6 cellular contexts compared by ENCODE assay signal in genomic region chr22:50505776-50506610, GRCh38. TPM values are rescaled to one million over a fixed set of nuclear protein-coding genes. Genes with fewer than 3 reads are reported as not detected.
DNase-seq lines count a peak whose midpoint lies in the region; ATAC-seq and TF ChIP-seq lines count a peak whose summit lies in the region.

No MANE protein-coding gene starts in this region.

- WGBS in trophoblast cell (ENCODE audit: extremely low coverage, insufficient coverage, insufficient read length) = no CpG with 5 or more reads among the region's 41 CpGs

- H3K36me3 ChIP-seq in HUES6 (ENCODE audit: control insufficient read depth, insufficient read depth, low read length) = peaks cover 22% of the 10 kb centered on the region
- peaks cover 36 to 37% of the 10 kb centered on the region in 2 experiments for H3K36me3 ChIP-seq in trophoblast cell (ENCODE audit: control insufficient read depth in 1 of 2, insufficient read depth in 2 of 2, low read length in 2 of 2)

- H2BK5ac ChIP-seq in trophoblast cell (ENCODE audit: low read depth, low read length, poor library complexity) = no peak overlapping the region

- no peak for ATAC-seq in GM21786 (IDR thresholded peaks at IDR 0.05; ENCODE audit: unreplicated experiment)
- no peak for ATAC-seq in GM19351 (IDR thresholded peaks at IDR 0.05; ENCODE audit: unreplicated experiment)
- ATAC-seq in HG02852 (IDR thresholded peaks at IDR 0.05; ENCODE audit: unreplicated experiment) = no peak

- peak overlapping the region; percentile 98; the same call in 1 of the 2 replicates for H3K4me3 ChIP-seq in HUES6 (ENCODE audit: low read depth, low read length)
- H3K4me3 ChIP-seq in astrocyte of the cerebellum (ENCODE audit: low read depth, low read length) = peak overlapping the region; percentile 97
- H3K4me3 ChIP-seq in trophoblast cell (ENCODE audit: low read depth, low read length) = no peak overlapping the region

- no peak overlapping the region for H3K23ac ChIP-seq in trophoblast cell (ENCODE audit: low read length)

- no peak overlapping the region for H2BK12ac ChIP-seq in trophoblast cell (ENCODE audit: low read length)

- no peak overlapping the region for H3K4ac ChIP-seq in trophoblast cell (ENCODE audit: low read depth, low read length)

- TF ChIP-seq CTCF in astrocyte of the cerebellum (IDR thresholded peaks at IDR 0.05; ENCODE audit: low read depth, low read length, missing control alignments) = no peak

- H3K27me3 ChIP-seq in HUES6 (ENCODE audit: control insufficient read depth, insufficient read depth, low read length) (no peaks in the 10 kb centered on the region), trophoblast cell (ENCODE audit: insufficient read depth, low read length) (no peaks in the 10 kb centered on the region)

- H3K4me2 ChIP-seq in trophoblast cell (ENCODE audit: low read length) = peak overlapping the region; percentile 74

- peaks cover 8% of the 10 kb centered on the region for H3K79me1 ChIP-seq in trophoblast cell (ENCODE audit: low read length)

- H2AFZ ChIP-seq in trophoblast cell (ENCODE audit: insufficient read depth, low read length, poor library complexity) = no peak overlapping the region

- H3K79me2 ChIP-seq in trophoblast cell (ENCODE audit: control insufficient read depth, insufficient read depth, low read length, poor library complexity) = peaks cover 13% of the 10 kb centered on the region

- H4K12ac ChIP-seq in trophoblast cell (ENCODE audit: low read depth, low read length) = no peak overlapping the region

- H3K14ac ChIP-seq in trophoblast cell (ENCODE audit: low read length) = no peak overlapping the region

- DNase-seq in astrocyte of the cerebellum (ENCODE audit: low read depth) = no peak
- DNase-seq in trophoblast cell = no peak

- H3K9me3 ChIP-seq in HUES6 (ENCODE audit: control insufficient read depth, insufficient read depth, low read depth, low read length) = no peaks in the 10 kb centered on the region
- no peaks in the 10 kb centered on the region for H3K9me3 ChIP-seq in trophoblast cell (ENCODE audit: insufficient read depth, low read depth, low read length)

- peak overlapping the region; percentile 35 for H2AK5ac ChIP-seq in trophoblast cell (ENCODE audit: low read length)

- no peak overlapping the region for H3K27ac ChIP-seq in HUES6 (ENCODE audit: low read depth, low read length)
- H3K27ac ChIP-seq in trophoblast cell (ENCODE audit: low read depth, low read length) = no peak overlapping the region

- no peak overlapping the region for H4K91ac ChIP-seq in trophoblast cell (ENCODE audit: low read depth, low read length)

- peak overlapping the region; percentile 46 for H3K9ac ChIP-seq in HUES6 (ENCODE audit: low read length)
- H3K9ac ChIP-seq in trophoblast cell (ENCODE audit: low read length) = no peak overlapping the region

- in situ Hi-C loops in astrocyte of the cerebellum (cut with HindIII; ENCODE audit: low sequenced_read_pairs) = no loop called here

- no peak overlapping the region for H2BK120ac ChIP-seq in trophoblast cell (ENCODE audit: insufficient read depth, low read length, poor library complexity)

- H3K18ac ChIP-seq in trophoblast cell (ENCODE audit: low read length) = peak overlapping the region; percentile 2

- no peak overlapping the region for H4K8ac ChIP-seq in trophoblast cell (ENCODE audit: low read depth, low read length)

- peaks cover 17% of the 10 kb centered on the region for H3K4me1 ChIP-seq in HUES6 (ENCODE audit: control insufficient read depth, insufficient read depth, low read length)
- peaks cover 6 to 15% of the 10 kb centered on the region in 2 experiments for H3K4me1 ChIP-seq in trophoblast cell (ENCODE audit: control insufficient read depth in 1 of 2, insufficient read depth in 2 of 2, low read length in 2 of 2)

RNA-seq across cellular contexts. Expression of gene LMF2, which starts 1.5 kb away (rescaled TPM):
- polyA plus RNA-seq in trophoblast cell (2013) = 63.1 and 64.7 TPM in 2 replicates

RNA-seq across cellular contexts. Expression of gene NCAPH2, which starts 2.0 kb away (rescaled TPM):
- 24.4 and 24.9 TPM in 2 replicates for polyA plus RNA-seq in trophoblast cell (2013)

RNA-seq across cellular contexts. Expression of gene MIOX, which starts 19.3 kb away (rescaled TPM):
- 1.1 and 1.2 TPM in 2 replicates for polyA plus RNA-seq in trophoblast cell (2013)

RNA-seq across cellular contexts. Expression of gene SCO2, which starts 19.4 kb away (rescaled TPM):
- 0.60 and 0.63 TPM in 2 replicates for polyA plus RNA-seq in trophoblast cell (2013)

RNA-seq across cellular contexts. Expression of gene TYMP, which starts 23.8 kb away (rescaled TPM):
- polyA plus RNA-seq in trophoblast cell (2013) = 19.5 and 20.6 TPM in 2 replicates
